ENCODE assay signal across 23 cellular contexts in genomic region chr15:23859008-23859407, GRCh38.
"Had no signal": no experiment of that assay in that cellular context is flagged by ENCODE, and none has a peak within 500 bp of the region (broad histone marks: within the 10 kb centered on the region; RNA-seq: fewer than 3 reads in every experiment).

No MANE protein-coding gene starts in this region.

- H3K27ac ChIP-seq: coronary artery, esophagus squamous epithelium, left lung, prostate gland, sigmoid colon, suprapubic skin, transverse colon, upper lobe of right lung, uterus had no signal

- H3K27me3 ChIP-seq: esophagus squamous epithelium, sigmoid colon, upper lobe of right lung, uterus had no signal

- H3K4me1 Mint-ChIP-seq: stimulated activated naive B cell treated with anti-CD40 and anti-IgM and Interleukin-4, amounts not matched to agents 10 μg/mL and 1 μg/mL and 100 μg/mL, for 72 hours; stimulated activated naive CD8-positive, alpha-beta T cell treated with anti-CD3 and anti-CD28 coated beads, Interleukin-15, amount 100 ng/mL, for 72 hours had no signal

- H3K27me3 Mint-ChIP-seq: effector memory CD8-positive, alpha-beta T cell had no signal

- H3K36me3 ChIP-seq: esophagus squamous epithelium, left lung, prostate gland, sigmoid colon, suprapubic skin, transverse colon, upper lobe of right lung, uterus had no signal

- H3K9me3 Mint-ChIP-seq: stimulated activated naive B cell treated with anti-CD40 and anti-IgM and Interleukin-4, amounts not matched to agents 10 μg/mL and 1 μg/mL and 100 μg/mL, for 72 hours had no signal

- H3K9me3 ChIP-seq: esophagus squamous epithelium, left lung, prostate gland, sigmoid colon, suprapubic skin, transverse colon, upper lobe of right lung, uterus had no signal

- H3K27ac Mint-ChIP-seq: effector memory CD8-positive, alpha-beta T cell; naive thymus-derived CD4-positive, alpha-beta T cell; stimulated activated naive B cell treated with anti-CD40 and anti-IgM and Interleukin-4, amounts not matched to agents 10 μg/mL and 1 μg/mL and 100 μg/mL, for 72 hours had no signal

- H3K4me1 ChIP-seq: esophagus squamous epithelium, left lung, prostate gland, sigmoid colon, suprapubic skin, transverse colon, upper lobe of right lung, uterus had no signal

- H3K36me3 Mint-ChIP-seq: stimulated activated naive B cell treated with anti-CD40 and anti-IgM and Interleukin-4, amounts not matched to agents 10 μg/mL and 1 μg/mL and 100 μg/mL, for 72 hours had no signal

- H3K4me3 ChIP-seq: coronary artery, esophagus squamous epithelium, left lung, prostate gland, sigmoid colon, suprapubic skin, transverse colon, upper lobe of right lung, uterus had no signal

- DNase-seq: dermis blood vessel endothelial cell; effector memory CD8-positive, alpha-beta T cell; erythroblast; esophagus squamous epithelium; foreskin melanocyte; kidney; left lung; mammary epithelial cell; mesendoderm; midbrain; naive thymus-derived CD4-positive, alpha-beta T cell; nucleus accumbens; right cardiac atrium; sigmoid colon; stimulated activated CD4-positive, alpha-beta T cell treated with anti-CD3 and anti-CD28 coated beads, Interleukin-2, amount 100 ng/mL, for 48 hours; stimulated activated naive B cell treated with anti-CD40 and anti-IgM and Interleukin-4, amounts not matched to agents 10 μg/mL and 1 μg/mL and 100 μg/mL, for 72 hours; stimulated activated naive CD8-positive, alpha-beta T cell treated with anti-CD3 and anti-CD28 coated beads, Interleukin-15, amount 100 ng/mL, for 72 hours; transverse colon; upper lobe of right lung; uterus had no signal

- H3K4me3 Mint-ChIP-seq: effector memory CD8-positive, alpha-beta T cell; naive thymus-derived CD4-positive, alpha-beta T cell; stimulated activated naive B cell treated with anti-CD40 and anti-IgM and Interleukin-4, amounts not matched to agents 10 μg/mL and 1 μg/mL and 100 μg/mL, for 72 hours; stimulated activated naive CD8-positive, alpha-beta T cell treated with anti-CD3 and anti-CD28 coated beads, Interleukin-15, amount 100 ng/mL, for 72 hours had no signal

- ATAC-seq: effector memory CD8-positive, alpha-beta T cell; left lung; naive thymus-derived CD4-positive, alpha-beta T cell; right cardiac atrium; stimulated activated naive B cell treated with anti-CD40 and anti-IgM and Interleukin-4, amounts not matched to agents 10 μg/mL and 1 μg/mL and 100 μg/mL, for 72 hours; stimulated activated naive CD8-positive, alpha-beta T cell treated with anti-CD3 and anti-CD28 coated beads, Interleukin-15, amount 100 ng/mL, for 72 hours; upper lobe of right lung had no signal
